In genomic region chr17:43530303-43531081, GRCh38 we compare ENCODE assay signal across 8 cellular contexts. TPM values are rescaled to one million over a fixed set of nuclear protein-coding genes. Genes with fewer than 3 reads are reported as not detected.
A peak's percentile ranks its signal among the peaks of the same experiment; 100 is the strongest.
DNase-seq lines count a peak whose midpoint lies in the region; ATAC-seq and TF ChIP-seq lines count a peak whose summit lies in the region.

No MANE protein-coding gene starts in this region.

- H3K9me3 ChIP-seq in RWPE2 (ENCODE audit: severe bottlenecking): no peaks in the 10 kb centered on the region
- no peaks in the 10 kb centered on the region for H3K9me3 ChIP-seq in gastroesophageal sphincter

- 0 to 17% methylated on average over 1 to 6 of the region's 23 CpGs for WGBS in gastroesophageal sphincter (ENCODE audit: low coverage in 1 of 2), 2 donors

- peak; percentile 49 for ATAC-seq in RWPE2 (ENCODE audit: low read depth)
- ATAC-seq in gastroesophageal sphincter: peak; percentile 77
- ATAC-seq in GM18505 (IDR thresholded peaks at IDR 0.05; ENCODE audit: unreplicated experiment): no peak

- H3K4me3 ChIP-seq in HFF-Myc (replicated peaks; ENCODE audit: low read depth, low read length) (no peak overlapping the region), RWPE2 (ENCODE audit: severe bottlenecking) (no peak overlapping the region), gastroesophageal sphincter (peak overlapping the region in 1 of 2 donors; percentile 26)

- peaks cover 29% of the 10 kb centered on the region for H3K36me3 ChIP-seq in RWPE2 (ENCODE audit: low read depth)
- H3K36me3 ChIP-seq in gastroesophageal sphincter: peaks cover 0 to 32% of the 10 kb centered on the region in 2 donors

- H3K4me1 ChIP-seq in RWPE2 (ENCODE audit: insufficient read depth, poor library complexity, severe bottlenecking): peaks cover 17% of the 10 kb centered on the region
- peaks cover 0 to 23% (median 11%) of the 10 kb centered on the region in 3 donors for H3K4me1 ChIP-seq in gastroesophageal sphincter

- H3K27ac ChIP-seq in RWPE2 (ENCODE audit: poor library complexity, severe bottlenecking) (peak overlapping the region; percentile 67), gastroesophageal sphincter (peak overlapping the region in 3 of 4 donors; percentile 30 to 49 (median 47))

- peak; percentile 94 for DNase-seq in HFF-Myc (ENCODE audit: extremely low read depth, low read depth)
- peak; percentile 84 for DNase-seq in RWPE2 (ENCODE audit: low spot score)
- DNase-seq in posterior vena cava (ENCODE audit: low spot score): peak; percentile 87
- DNase-seq in globus pallidus (ENCODE audit: low spot score): no peak
- no peak for DNase-seq in activated CD4-positive, CD25-positive, alpha-beta regulatory T cell treated with anti-CD3 and anti-CD28 coated beads, Interleukin-2, amount 50 U/mL, for 72 hours
- DNase-seq in activated CD4-positive, alpha-beta T cell treated with anti-CD3 and anti-CD28 coated beads for 4 hours: no peak

- TF ChIP-seq POLR2A in gastroesophageal sphincter (IDR thresholded peaks at IDR 0.05) (no peak), GM18505 (IDR thresholded peaks at IDR 0.05; ENCODE audit: borderline replicate concordance, extremely low read depth, insufficient read depth, insufficient read length) (no peak)

- TF ChIP-seq CTCF in HFF-Myc (IDR thresholded peaks at IDR 0.05; ENCODE audit: low read depth, low read length, missing control alignments) (no peak), RWPE2 (IDR thresholded peaks at IDR 0.05; ENCODE audit: poor library complexity, severe bottlenecking) (no peak), gastroesophageal sphincter (IDR thresholded peaks at IDR 0.05) (no peak)

- intact Hi-C loops in posterior vena cava (cut with DNase I): no loop called here

- TF ChIP-seq EP300 in gastroesophageal sphincter (IDR thresholded peaks at IDR 0.05): no peak

- no peaks in the 10 kb centered on the region for H3K27me3 ChIP-seq in RWPE2 (ENCODE audit: insufficient read depth, poor library complexity, severe bottlenecking)
- H3K27me3 ChIP-seq in gastroesophageal sphincter: no peaks in the 10 kb centered on the region

RNA-seq across cellular contexts. Expression of gene ETV4, which starts 15.6 kb away (rescaled TPM):
- total RNA-seq in gastroesophageal sphincter (1 to 10 TPM in 1 of 4 donors, under 1 TPM in 2, not detected in 1; 0.67 to 2.6 (median 0.96) TPM), posterior vena cava (1 to 10 TPM in 1 of 2 donors, under 1 TPM in 1; 0.48 to 1.3 TPM)

RNA-seq across cellular contexts. Expression of gene DHX8, which starts 46.7 kb away (rescaled TPM):
- total RNA-seq in gastroesophageal sphincter: 10 to 100 TPM; 29.6 to 40.9 (median 34.1) TPM
- total RNA-seq in posterior vena cava: 10 to 100 TPM; 35.2 to 45.2 TPM

Comparison
In these comparisons a context has a peak if more than half of its experiments do, and no peak if none do; other contexts are left out.
1. DNase-seq: peak in HFF-Myc (single experiment), RWPE2 (single experiment) and posterior vena cava (single experiment); none in globus pallidus (single experiment), activated CD4-positive, CD25-positive, alpha-beta regulatory T cell treated with anti-CD3 and anti-CD28 coated beads, Interleukin-2, amount 50 U/mL, for 72 hours (single experiment) and activated CD4-positive, alpha-beta T cell treated with anti-CD3 and anti-CD28 coated beads for 4 hours (0 of 2).